Comparison of ENCODE assay signal across 19 cellular contexts in genomic region chr7:34225193-34225592, GRCh38.
DNase-seq lines count a peak whose midpoint lies in the region; ATAC-seq lines count a peak whose summit lies in the region.
"Had no signal": no experiment of that assay in that cellular context is flagged by ENCODE, and none has a peak within 500 bp of the region (broad histone marks: within the 10 kb centered on the region; RNA-seq: fewer than 3 reads in every experiment).

No MANE protein-coding gene starts in this region.

- H3K27ac ChIP-seq in angular gyrus (ENCODE audit: low read depth, low read length) (peak overlapping the region; percentile 45), temporal lobe (ENCODE audit: low read depth, low read length) (peak overlapping the region; percentile 40)
- H3K27ac ChIP-seq: BLaER1 treated with 17β-estradiol and CSF1 and Interleukin-3, amounts not matched to agents 10 nM and 100 nM had no signal

- no peak overlapping the region for H3K27ac Mint-ChIP-seq in T-helper 2 cell treated with Interferon-gamma antibody and Interleukin-4, amounts not matched to agents 5 μg/mL and 100 μg/mL, for 36 hours
- H3K27ac Mint-ChIP-seq: CD8-positive, alpha-beta T cell had no signal

- H3K4me3 Mint-ChIP-seq in T-helper 2 cell treated with Interferon-gamma antibody and Interleukin-4, amounts not matched to agents 5 μg/mL and 100 μg/mL, for 36 hours: no peak overlapping the region
- H3K4me3 Mint-ChIP-seq: CD8-positive, alpha-beta T cell; IgD-negative memory B cell had no signal

- ATAC-seq in GM21390 (IDR thresholded peaks at IDR 0.05; ENCODE audit: unreplicated experiment): no peak
- ATAC-seq: CD8-positive, alpha-beta T cell; Panc1 had no signal

- H3K27me3 Mint-ChIP-seq in T-helper 2 cell treated with Interferon-gamma antibody and Interleukin-4, amounts not matched to agents 5 μg/mL and 100 μg/mL, for 36 hours (ENCODE audit: low read depth): no peaks in the 10 kb centered on the region
- H3K27me3 Mint-ChIP-seq: IgD-negative memory B cell had no signal

- no peaks in the 10 kb centered on the region for H3K36me3 Mint-ChIP-seq in T-helper 2 cell treated with Interferon-gamma antibody and Interleukin-4, amounts not matched to agents 5 μg/mL and 100 μg/mL, for 36 hours (ENCODE audit: low read depth)
- H3K36me3 Mint-ChIP-seq: CD8-positive, alpha-beta T cell; IgD-negative memory B cell had no signal

- no peaks in the 10 kb centered on the region for H3K9me3 Mint-ChIP-seq in T-helper 2 cell treated with Interferon-gamma antibody and Interleukin-4, amounts not matched to agents 5 μg/mL and 100 μg/mL, for 36 hours

- H3K4me1 Mint-ChIP-seq in T-helper 2 cell treated with Interferon-gamma antibody and Interleukin-4, amounts not matched to agents 5 μg/mL and 100 μg/mL, for 36 hours (ENCODE audit: low read depth): no peaks in the 10 kb centered on the region
- H3K4me1 Mint-ChIP-seq: IgD-negative memory B cell had no signal

- DNase-seq in NCI-H748 (lab: John Stamatoyannopoulos, UW; ENCODE audit: unreplicated experiment): peak; percentile 41
- no peak for DNase-seq in NCI-H748 treated with DMSO at 0.1 percent for 48 hours (lab: John Stamatoyannopoulos, UW)
- peak; percentile 98 for DNase-seq in NCI-H345 treated with DMSO at 0.1 percent for 48 hours (lab: John Stamatoyannopoulos, UW; ENCODE audit: unreplicated experiment)
- DNase-seq in NOMO-1 (lab: John Stamatoyannopoulos, UW; ENCODE audit: unreplicated experiment in 2 of 2): no peak
- DNase-seq in T-helper 2 cell treated with Interferon-gamma antibody and Interleukin-4, amounts not matched to agents 5 μg/mL and 100 μg/mL, for 36 hours (ENCODE audit: low spot score): no peak
- DNase-seq: 8988T; CD8-positive, alpha-beta T cell; GDM1; NCI-H1105 treated with DMSO at 0.1 percent for 48 hours; NCI-H2227 treated with DMSO at 0.1 percent for 48 hours; NCI-H526; SIG-M5; SK-N-SH had no signal

Comparison
In these comparisons a context has a peak if more than half of its experiments do, and no peak if none do; other contexts are left out.
1. DNase-seq: peak in NCI-H748 (single experiment) and NCI-H345 treated with DMSO at 0.1 percent for 48 hours (single experiment); none in NCI-H748 treated with DMSO at 0.1 percent for 48 hours (single experiment), NOMO-1 (0 of 2) and T-helper 2 cell treated with Interferon-gamma antibody and Interleukin-4, amounts not matched to agents 5 μg/mL and 100 μg/mL, for 36 hours (single experiment).